1 cellular context compared by ENCODE assay signal in genomic region chr18:71998547-71998946, GRCh38.
TF ChIP-seq lines count a peak whose summit lies in the region.

No MANE protein-coding gene starts in this region.

TF ChIP-seq in HepG2, 621 proteins besides CTCF, POLR2A, EP300 and RAD21 (continued from another document):
- TF ChIP-seq TARDBP (CRISPR knock-in tag; IDR thresholded peaks at IDR 0.05) (no peak), ZNF329 (CRISPR knock-in tag; IDR thresholded peaks at IDR 0.05; ENCODE audit: low read depth) (no peak), ONECUT2 (CRISPR knock-in tag; IDR thresholded peaks at IDR 0.05) (peak; percentile 63), HOMEZ (CRISPR knock-in tag; IDR thresholded peaks at IDR 0.05; ENCODE audit: low read depth) (peak; percentile 74), ZMYM4 (CRISPR knock-in tag; IDR thresholded peaks at IDR 0.05) (peak; percentile 91), ZNF567 (CRISPR knock-in tag; IDR thresholded peaks at IDR 0.05; ENCODE audit: borderline replicate concordance) (no peak), MTA1 (CRISPR knock-in tag; IDR thresholded peaks at IDR 0.05; ENCODE audit: borderline replicate concordance) (no peak), ZNF331 (CRISPR knock-in tag; IDR thresholded peaks at IDR 0.05) (peak; percentile 20; the same call in 1 of the 2 replicates), THAP8 (CRISPR knock-in tag; IDR thresholded peaks at IDR 0.05; ENCODE audit: borderline replicate concordance) (no peak), ZNF644 (CRISPR knock-in tag; IDR thresholded peaks at IDR 0.05; ENCODE audit: low read depth) (peak; percentile 45; the same call in 1 of the 2 replicates), SPEN (CRISPR knock-in tag; IDR thresholded peaks at IDR 0.05; ENCODE audit: low read depth) (no peak), THRA (CRISPR knock-in tag; IDR thresholded peaks at IDR 0.05; ENCODE audit: borderline replicate concordance) (peak; percentile 22; the same call in 1 of the 2 replicates), BHLHE40 (IDR thresholded peaks at IDR 0.05; ENCODE audit: low read length) (peak; percentile 76), POGZ (CRISPR knock-in tag; IDR thresholded peaks at IDR 0.05) (peak; percentile 81), ARID5B (CRISPR knock-in tag; IDR thresholded peaks at IDR 0.05) (peak; percentile 42; the same call in 1 of the 2 replicates), AHDC1 (CRISPR knock-in tag; IDR thresholded peaks at IDR 0.05; ENCODE audit: borderline replicate concordance) (peak; percentile 41; the same call in 1 of the 2 replicates), PAXIP1 (CRISPR knock-in tag; conservative IDR thresholded peaks at IDR 0.05) (peak; percentile 27; the same call in 1 of the 2 replicates), ZBTB7B (CRISPR knock-in tag; IDR thresholded peaks at IDR 0.05) (no peak), ELF3 (CRISPR knock-in tag; IDR thresholded peaks at IDR 0.05) (peak; percentile 44; the same call in 1 of the 2 replicates), ZBTB3 (CRISPR knock-in tag; IDR thresholded peaks at IDR 0.05; ENCODE audit: borderline replicate concordance, low read depth) (no peak), FOSL2 (CRISPR knock-in tag; IDR thresholded peaks at IDR 0.05) (0 out of 2 replicates have a peak, but pooled peaks have one; percentile 25), FOXP1 (IDR thresholded peaks at IDR 0.05) (no peak), FOXP1 (CRISPR knock-in tag; IDR thresholded peaks at IDR 0.05) (0 out of 2 replicates have a peak, but pooled peaks have one; percentile 35), PRDM4 (CRISPR knock-in tag; IDR thresholded peaks at IDR 0.05; ENCODE audit: borderline replicate concordance) (no peak), SALL1 (CRISPR knock-in tag; IDR thresholded peaks at IDR 0.05) (peak; percentile 33; the same call in 1 of the 2 replicates), ZNF646 (CRISPR knock-in tag; IDR thresholded peaks at IDR 0.05) (no peak)
